Comparison of ENCODE assay signal across 7 cellular contexts in the genomic region with DNA sequence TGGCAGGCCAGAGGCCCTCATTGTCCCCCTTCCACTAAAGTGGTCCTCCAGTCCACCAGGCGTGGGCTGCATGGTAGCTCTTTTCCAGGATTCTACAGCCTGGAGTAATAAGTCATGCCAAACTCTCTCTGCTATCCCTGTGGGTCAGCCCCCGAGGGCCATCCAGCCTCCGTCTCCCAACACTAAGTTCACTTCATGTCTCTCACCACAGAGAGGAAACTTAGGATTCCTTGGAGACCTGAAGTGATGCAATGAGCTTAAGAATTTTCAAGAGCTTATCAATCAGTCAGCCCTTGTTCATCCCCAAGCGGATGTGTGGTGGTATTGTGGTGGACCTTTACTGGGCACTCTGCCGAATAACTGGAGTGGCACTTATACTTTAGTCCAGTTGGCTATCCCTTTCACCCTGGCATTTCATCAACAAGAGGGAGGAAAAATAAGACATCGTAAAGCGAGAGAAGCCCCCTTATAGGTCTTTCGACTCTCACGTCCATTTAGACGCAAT. TPM values are rescaled to one million over a fixed set of nuclear protein-coding genes. Genes with fewer than 3 reads are reported as not detected.
"Had no signal": no experiment of that assay in that cellular context is flagged by ENCODE, and none has a peak within 500 bp of the region (broad histone marks: within the 10 kb centered on the region; RNA-seq: fewer than 3 reads in every experiment).

No MANE protein-coding gene starts in this region.

RNA-seq across cellular contexts. Expression of a gene that starts 48.1 kb away (rescaled TPM):
- total RNA-seq: esophagus mucosa, kidney epithelial cell, lung microvascular endothelial cell, neural crest cell, pulmonary artery endothelial cell, suprapubic skin, vagina had no signal
